18 cellular contexts compared by ENCODE assay signal in the genomic region with DNA sequence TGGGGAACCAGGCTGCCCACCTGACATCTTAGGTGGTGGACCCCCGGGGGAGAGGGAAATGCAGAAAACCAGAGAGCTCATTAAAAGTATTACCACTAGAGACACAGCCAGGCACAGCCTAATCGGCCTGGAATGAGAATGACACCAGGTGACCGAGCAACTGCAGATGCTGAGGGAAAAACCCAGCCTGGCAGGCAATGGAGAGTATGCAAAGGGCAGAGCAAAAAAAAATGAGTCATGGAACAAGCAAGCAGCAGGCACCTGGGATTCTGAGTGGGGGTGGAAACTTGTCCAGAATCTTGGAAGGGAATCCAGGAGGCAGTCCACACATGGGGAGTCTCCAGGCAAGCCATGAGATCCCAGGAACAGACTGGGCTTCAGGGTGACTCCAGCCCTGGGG.
"Had no signal": no experiment of that assay in that cellular context is flagged by ENCODE, and none has a peak within 500 bp of the region (broad histone marks: within the 10 kb centered on the region; RNA-seq: fewer than 3 reads in every experiment).

No MANE protein-coding gene starts in this region.

- ATAC-seq: effector memory CD8-positive, alpha-beta T cell; heart left ventricle; right cardiac atrium had no signal

- DNase-seq: activated CD4-positive, alpha-beta T cell treated with anti-CD3 and anti-CD28 coated beads, Interleukin-2, amount 10 ng/mL, durations not matched to agents 7 days and 5 days; activated CD8-positive, alpha-beta memory T cell treated with anti-CD3 and anti-CD28 coated beads for 24 hours; activated naive CD8-positive, alpha-beta T cell treated with anti-CD3 and anti-CD28 coated beads for 36 hours; dermis blood vessel endothelial cell; effector memory CD8-positive, alpha-beta T cell; heart left ventricle; kidney; nucleus accumbens; right cardiac atrium; stimulated activated CD4-positive, alpha-beta T cell treated with anti-CD3 and anti-CD28 coated beads, Interleukin-15, amount 100 ng/mL, for 24 hours; stimulated activated CD4-positive, alpha-beta T cell treated with anti-CD3 and anti-CD28 coated beads, Interleukin-4, amount 100 ng/mL, for 1 hour; stimulated activated naive CD4-positive, alpha-beta T cell treated with Interleukin-2 at 50 U/mL for 16 hours had no signal

- H3K27me3 Mint-ChIP-seq: activated CD4-positive, alpha-beta T cell treated with anti-CD3 and anti-CD28 coated beads, Interleukin-2, amount 10 ng/mL, durations not matched to agents 7 days and 5 days; activated naive CD8-positive, alpha-beta T cell treated with anti-CD3 and anti-CD28 coated beads for 36 hours; effector memory CD8-positive, alpha-beta T cell had no signal

- H3K36me3 Mint-ChIP-seq: activated naive CD8-positive, alpha-beta T cell treated with anti-CD3 and anti-CD28 coated beads for 36 hours had no signal

- H3K4me3 Mint-ChIP-seq: activated CD4-positive, alpha-beta T cell treated with anti-CD3 and anti-CD28 coated beads, Interleukin-2, amount 10 ng/mL, durations not matched to agents 7 days and 5 days; activated naive CD8-positive, alpha-beta T cell treated with anti-CD3 and anti-CD28 coated beads for 36 hours; activated T-helper 1 cell treated with anti-CD3 and anti-CD28 coated beads, Interleukin-12 subunit alpha, Interleukin-12 subunit beta, Interleukin-2, Interleukin-4 antibody, amounts not matched to agents 30 ng/mL and 10 ng/mL and 1 ng/mL, durations not matched to agents 14 hours and 24 hours and 36 hours; effector memory CD8-positive, alpha-beta T cell; nephron had no signal

- FAIRE-seq: frontal cortex, kidney had no signal

- H3K9me3 ChIP-seq: heart left ventricle, suprapubic skin had no signal

- H3K27me3 ChIP-seq: heart left ventricle, suprapubic skin had no signal

- H3K36me3 ChIP-seq: heart left ventricle, suprapubic skin had no signal

- H3K4me1 Mint-ChIP-seq: activated CD4-positive, alpha-beta T cell treated with anti-CD3 and anti-CD28 coated beads, Interleukin-2, amount 10 ng/mL, durations not matched to agents 7 days and 5 days; activated naive CD8-positive, alpha-beta T cell treated with anti-CD3 and anti-CD28 coated beads for 36 hours; nephron had no signal

- H3K4me1 ChIP-seq: heart left ventricle, suprapubic skin had no signal

- H3K27ac ChIP-seq: epithelial cell of prostate, heart left ventricle, skin epidermis, suprapubic skin had no signal

- H3K27ac Mint-ChIP-seq: activated CD4-positive, alpha-beta T cell treated with anti-CD3 and anti-CD28 coated beads, Interleukin-2, amount 10 ng/mL, durations not matched to agents 7 days and 5 days; activated naive CD8-positive, alpha-beta T cell treated with anti-CD3 and anti-CD28 coated beads for 36 hours; activated T-helper 1 cell treated with anti-CD3 and anti-CD28 coated beads, Interleukin-12 subunit alpha, Interleukin-12 subunit beta, Interleukin-2, Interleukin-4 antibody, amounts not matched to agents 30 ng/mL and 10 ng/mL and 1 ng/mL, durations not matched to agents 14 hours and 24 hours and 36 hours; effector memory CD8-positive, alpha-beta T cell; nephron had no signal

- H3K9me3 Mint-ChIP-seq: activated CD4-positive, alpha-beta T cell treated with anti-CD3 and anti-CD28 coated beads, Interleukin-2, amount 10 ng/mL, durations not matched to agents 7 days and 5 days; activated naive CD8-positive, alpha-beta T cell treated with anti-CD3 and anti-CD28 coated beads for 36 hours; activated T-helper 1 cell treated with anti-CD3 and anti-CD28 coated beads, Interleukin-12 subunit alpha, Interleukin-12 subunit beta, Interleukin-2, Interleukin-4 antibody, amounts not matched to agents 30 ng/mL and 10 ng/mL and 1 ng/mL, durations not matched to agents 14 hours and 24 hours and 36 hours had no signal

- H3K4me3 ChIP-seq: heart left ventricle, skin epidermis, suprapubic skin had no signal
